Comparison of ENCODE assay signal across 8 cellular contexts in genomic region chr16:11621920-11622651, GRCh38. TPM values are rescaled to one million over a fixed set of nuclear protein-coding genes. Genes with fewer than 3 reads are reported as not detected.
DNase-seq lines count a peak whose midpoint lies in the region; ATAC-seq and TF ChIP-seq lines count a peak whose summit lies in the region.

No MANE protein-coding gene starts in this region.

- H3K9ac ChIP-seq in fibroblast of lung (ENCODE audit: insufficient read depth, low read length): peak overlapping the region; percentile 0
- no peak overlapping the region for H3K9ac ChIP-seq in trophoblast cell (ENCODE audit: low read length)

- H2AFZ ChIP-seq in fibroblast of lung (ENCODE audit: low read length) (peak overlapping the region; percentile 64), trophoblast cell (ENCODE audit: insufficient read depth, low read length, poor library complexity) (no peak overlapping the region)

- H3K9me3 Mint-ChIP-seq in activated CD4-positive, alpha-beta memory T cell treated with anti-CD3 and anti-CD28 coated beads, Interleukin-2, amount 10 ng/mL, durations not matched to agents 7 days and 5 days: peaks cover 4% of the 10 kb centered on the region

- CTCF ChIA-PET in activated CD4-positive, alpha-beta memory T cell treated with anti-CD3 and anti-CD28 coated beads, Interleukin-2, amount 10 ng/mL, durations not matched to agents 7 days and 5 days (lab: Charles Lee): interaction anchor here (1.1 to 1.8 kb wide), 4 partner anchors 18 to 90 kb away, joined by 4 to 8 read pairs (median 6); partner anchors contain the start of gene LITAF

- TF ChIP-seq CTCF in fibroblast of lung (conservative IDR thresholded peaks at IDR 0.05 in 1 of 2, IDR thresholded peaks at IDR 0.05 in 1 of 2; ENCODE audit: low read depth in 1 of 2, low read length in 2 of 2): no peak

- no peak overlapping the region for H2AK5ac ChIP-seq in trophoblast cell (ENCODE audit: low read length)

- peak; percentile 74 for DNase-seq in activated CD4-positive, alpha-beta memory T cell treated with anti-CD3 and anti-CD28 coated beads, Interleukin-2, amount 10 ng/mL, durations not matched to agents 7 days and 5 days
- DNase-seq in fibroblast of lung (ENCODE audit: low read depth in 2 of 2): peak in 1 of 2 donors; percentile 69
- peak; percentile 25 for DNase-seq in stimulated activated CD8-positive, alpha-beta memory T cell treated with anti-CD3 and anti-CD28 coated beads, Interleukin-12 subunit alpha, Interleukin-12 subunit beta, amount 100 ng/mL, for 4 hours (ENCODE audit: low read depth)
- DNase-seq in A172 (ENCODE audit: low spot score): no peak
- no peak for DNase-seq in trophoblast cell
- DNase-seq in hippocampal formation (lab: John Stamatoyannopoulos, UW): no peak
- no peak for DNase-seq in NCI-H1436 treated with DMSO at 0.1 percent for 48 hours (lab: John Stamatoyannopoulos, UW)

- H3K14ac ChIP-seq in trophoblast cell (ENCODE audit: low read length): no peak overlapping the region

- H3K4me3 Mint-ChIP-seq in activated CD4-positive, alpha-beta memory T cell treated with anti-CD3 and anti-CD28 coated beads, Interleukin-2, amount 10 ng/mL, durations not matched to agents 7 days and 5 days: peak overlapping the region; percentile 74

- H3K79me1 ChIP-seq in trophoblast cell (ENCODE audit: low read length): no peaks in the 10 kb centered on the region

- no peak overlapping the region for H2BK5ac ChIP-seq in trophoblast cell (ENCODE audit: low read depth, low read length, poor library complexity)

- H4K12ac ChIP-seq in trophoblast cell (ENCODE audit: low read depth, low read length): no peak overlapping the region

- no peak overlapping the region for H3K23ac ChIP-seq in trophoblast cell (ENCODE audit: low read length)

- H3K4me3 ChIP-seq in fibroblast of lung (replicated peaks in 1 of 4; ENCODE audit: control extremely low read depth in 1 of 4, insufficient read depth in 1 of 4, low read depth in 3 of 4, low read length in 4 of 4) (peak overlapping the region in 2 of 4 experiments; percentile 1 to 18), trophoblast cell (ENCODE audit: low read depth, low read length) (no peak overlapping the region)

- H3K27me3 ChIP-seq in fibroblast of lung (ENCODE audit: control insufficient read depth, insufficient read depth, low read length): no peaks in the 10 kb centered on the region
- H3K27me3 ChIP-seq in trophoblast cell (ENCODE audit: insufficient read depth, low read length): no peaks in the 10 kb centered on the region

- no peak overlapping the region for H4K8ac ChIP-seq in trophoblast cell (ENCODE audit: low read depth, low read length)

- H3K4ac ChIP-seq in trophoblast cell (ENCODE audit: low read depth, low read length): no peak overlapping the region

- H3K4me1 Mint-ChIP-seq in activated CD4-positive, alpha-beta memory T cell treated with anti-CD3 and anti-CD28 coated beads, Interleukin-2, amount 10 ng/mL, durations not matched to agents 7 days and 5 days: peaks cover 76% of the 10 kb centered on the region

- H3K27ac Mint-ChIP-seq in activated CD4-positive, alpha-beta memory T cell treated with anti-CD3 and anti-CD28 coated beads, Interleukin-2, amount 10 ng/mL, durations not matched to agents 7 days and 5 days: peak overlapping the region; percentile 97

- POLR2A ChIA-PET in activated CD4-positive, alpha-beta memory T cell treated with anti-CD3 and anti-CD28 coated beads, Interleukin-2, amount 10 ng/mL, durations not matched to agents 7 days and 5 days (lab: Charles Lee): interaction anchor here (0.6 to 4.9 kb wide), 14 partner anchors 7 to 175 kb away, joined by 3 to 60 read pairs (median 4); partner anchors contain the start of genes LITAF, TXNDC11 and ZC3H7A

- no peak overlapping the region for H2BK120ac ChIP-seq in trophoblast cell (ENCODE audit: insufficient read depth, low read length, poor library complexity)

- H3K36me3 ChIP-seq in fibroblast of lung (ENCODE audit: control insufficient read depth, insufficient read depth, low read length) (no peaks in the 10 kb centered on the region), trophoblast cell (ENCODE audit: control insufficient read depth in 1 of 2, insufficient read depth in 2 of 2, low read length in 2 of 2) (no peaks in the 10 kb centered on the region)

- H3K4me1 ChIP-seq in fibroblast of lung (ENCODE audit: control insufficient read depth, extremely low read depth, insufficient read depth, low read length) (peaks cover 8% of the 10 kb centered on the region), trophoblast cell (ENCODE audit: control insufficient read depth in 1 of 2, insufficient read depth in 2 of 2, low read length in 2 of 2) (peaks cover 3 to 6% of the 10 kb centered on the region in 2 experiments)

- no peaks in the 10 kb centered on the region for H3K27me3 Mint-ChIP-seq in activated CD4-positive, alpha-beta memory T cell treated with anti-CD3 and anti-CD28 coated beads, Interleukin-2, amount 10 ng/mL, durations not matched to agents 7 days and 5 days

- no peak overlapping the region for H3K18ac ChIP-seq in trophoblast cell (ENCODE audit: low read length)

- H3K9me3 ChIP-seq in fibroblast of lung (ENCODE audit: control insufficient read depth, insufficient read depth, low read depth, low read length) (no peaks in the 10 kb centered on the region), trophoblast cell (ENCODE audit: insufficient read depth, low read depth, low read length) (peaks cover 1% of the 10 kb centered on the region)

- H4K20me1 ChIP-seq in fibroblast of lung (ENCODE audit: control insufficient read depth, extremely low read depth, insufficient read depth, low read length): no peaks in the 10 kb centered on the region

- WGBS in trophoblast cell (ENCODE audit: extremely low coverage, insufficient coverage, insufficient read length): no CpG with 5 or more reads among the region's 19 CpGs

- peaks cover 18% of the 10 kb centered on the region for H3K36me3 Mint-ChIP-seq in activated CD4-positive, alpha-beta memory T cell treated with anti-CD3 and anti-CD28 coated beads, Interleukin-2, amount 10 ng/mL, durations not matched to agents 7 days and 5 days (ENCODE audit: low read depth)

- H3K4me2 ChIP-seq in fibroblast of lung (ENCODE audit: extremely low read depth, insufficient read depth, low read length): peak overlapping the region; percentile 71
- H3K4me2 ChIP-seq in trophoblast cell (ENCODE audit: low read length): no peak overlapping the region

- peak; percentile 33 for ATAC-seq in HG03175 (IDR thresholded peaks at IDR 0.05; ENCODE audit: unreplicated experiment)

- H3K27ac ChIP-seq in fibroblast of lung (ENCODE audit: insufficient read depth, low read length) (peak overlapping the region; percentile 24), trophoblast cell (ENCODE audit: low read depth, low read length) (no peak overlapping the region)

- H3K79me2 ChIP-seq in fibroblast of lung (ENCODE audit: control insufficient read depth, insufficient read depth, low read length) (no peaks in the 10 kb centered on the region), trophoblast cell (ENCODE audit: control insufficient read depth, insufficient read depth, low read length, poor library complexity) (no peaks in the 10 kb centered on the region)

- H2BK12ac ChIP-seq in trophoblast cell (ENCODE audit: low read length): no peak overlapping the region

- no peak overlapping the region for H4K91ac ChIP-seq in trophoblast cell (ENCODE audit: low read depth, low read length)

RNA-seq across cellular contexts. Expression of gene LITAF, which starts 35.4 kb away (rescaled TPM):
- 100 to 1,000 TPM; 149 to 157 TPM for total RNA-seq in activated CD4-positive, alpha-beta memory T cell treated with anti-CD3 and anti-CD28 coated beads, Interleukin-2, amount 10 ng/mL, durations not matched to agents 7 days and 5 days
- 70.9 and 79.6 TPM in 2 replicates for total RNA-seq in fibroblast of lung
- polyA plus RNA-seq in fibroblast of lung: 128 and 162 TPM in 2 replicates
- polyA plus RNA-seq in fibroblast of lung (2012): 108 and 157 TPM in 2 replicates
- 291 and 341 TPM in 2 replicates for polyA minus RNA-seq in fibroblast of lung (ENCODE audit: low replicate concordance)
- 30.1 and 38.4 TPM in 2 replicates for total RNA-seq in A172 (2014; rRNA removed; shearing (Covaris generic))
- 110 and 113 TPM in 2 replicates for polyA plus RNA-seq in trophoblast cell (2013)

RNA-seq across cellular contexts. Expression of gene SNN, which starts 46.2 kb away (rescaled TPM):
- 1 to 10 TPM; 6.2 to 7.3 TPM for total RNA-seq in activated CD4-positive, alpha-beta memory T cell treated with anti-CD3 and anti-CD28 coated beads, Interleukin-2, amount 10 ng/mL, durations not matched to agents 7 days and 5 days
- 19.3 and 24.9 TPM in 2 replicates for total RNA-seq in fibroblast of lung
- 17.5 and 19.8 TPM in 2 replicates for polyA plus RNA-seq in fibroblast of lung
- 14.9 and 19.2 TPM in 2 replicates for polyA plus RNA-seq in fibroblast of lung (2012)
- polyA minus RNA-seq in fibroblast of lung (ENCODE audit: low replicate concordance): 10.9 and 16.5 TPM in 2 replicates
- total RNA-seq in A172 (2014; rRNA removed; shearing (Covaris generic)): 20.7 and 30.9 TPM in 2 replicates
- polyA plus RNA-seq in trophoblast cell (2013): 29.9 and 30.4 TPM in 2 replicates

Comparison
In these comparisons a context has a peak if more than half of its experiments do, and no peak if none do; other contexts are left out.
1. DNase-seq: peak in activated CD4-positive, alpha-beta memory T cell treated with anti-CD3 and anti-CD28 coated beads, Interleukin-2, amount 10 ng/mL, durations not matched to agents 7 days and 5 days (single experiment) and stimulated activated CD8-positive, alpha-beta memory T cell treated with anti-CD3 and anti-CD28 coated beads, Interleukin-12 subunit alpha, Interleukin-12 subunit beta, amount 100 ng/mL, for 4 hours (single experiment); none in A172 (single experiment), trophoblast cell (0 of 2), hippocampal formation (0 of 2) and NCI-H1436 treated with DMSO at 0.1 percent for 48 hours (single experiment).